In genomic region chr5:176559683-176560082, GRCh38 we compare ENCODE assay signal across 1 cellular context.
TF ChIP-seq lines count a peak whose summit lies in the region.

No MANE protein-coding gene starts in this region.

TF ChIP-seq in WTC11, 78 proteins besides CTCF, POLR2A, EP300 and RAD21 (continued from another document):
- TF ChIP-seq ZNF317 (CRISPR knock-in tag; IDR thresholded peaks at IDR 0.05; ENCODE audit: borderline replicate concordance, low read depth) (no peak), ATF2 (CRISPR knock-in tag; IDR thresholded peaks at IDR 0.05; ENCODE audit: borderline replicate concordance, low read depth) (no peak)
- TF ChIP-seq, protein P1, sequence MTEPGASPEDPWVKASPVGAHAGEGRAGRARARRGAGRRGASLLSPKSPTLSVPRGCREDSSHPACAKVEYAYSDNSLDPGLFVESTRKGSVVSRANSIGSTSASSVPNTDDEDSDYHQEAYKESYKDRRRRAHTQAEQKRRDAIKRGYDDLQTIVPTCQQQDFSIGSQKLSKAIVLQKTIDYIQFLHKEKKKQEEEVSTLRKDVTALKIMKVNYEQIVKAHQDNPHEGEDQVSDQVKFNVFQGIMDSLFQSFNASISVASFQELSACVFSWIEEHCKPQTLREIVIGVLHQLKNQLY (CRISPR knock-in tag; IDR thresholded peaks at IDR 0.05), result no peak
